In genomic region chr16:17557480-17557879, GRCh38 we compare ENCODE assay signal across 20 cellular contexts.
DNase-seq lines count a peak whose midpoint lies in the region; ATAC-seq and TF ChIP-seq lines count a peak whose summit lies in the region.
"Had no signal": no experiment of that assay in that cellular context is flagged by ENCODE, and none has a peak within 500 bp of the region (broad histone marks: within the 10 kb centered on the region; RNA-seq: fewer than 3 reads in every experiment).

No MANE protein-coding gene starts in this region.

- H3K9me3 Mint-ChIP-seq in activated CD4-positive, alpha-beta T cell treated with anti-CD3 and anti-CD28 coated beads, Interleukin-2, amount 10 ng/mL, durations not matched to agents 24 days and 14 days: no peaks in the 10 kb centered on the region
- no peaks in the 10 kb centered on the region for H3K9me3 Mint-ChIP-seq in activated naive CD4-positive, alpha-beta T cell treated with anti-CD3 and anti-CD28 coated beads, Interleukin-2, amount 50 U/mL, for 72 hours
- no peaks in the 10 kb centered on the region for H3K9me3 Mint-ChIP-seq in activated naive CD4-positive, alpha-beta T cell treated with anti-CD3 and anti-CD28 coated beads, Interleukin-2, amount 10 ng/mL, durations not matched to agents 7 days and 5 days
- no peaks in the 10 kb centered on the region for H3K9me3 Mint-ChIP-seq in naive thymus-derived CD4-positive, alpha-beta T cell
- H3K9me3 Mint-ChIP-seq: CD8-positive, alpha-beta T cell had no signal

- H3K4me1 Mint-ChIP-seq in activated CD4-positive, alpha-beta T cell treated with anti-CD3 and anti-CD28 coated beads, Interleukin-2, amount 10 ng/mL, durations not matched to agents 24 days and 14 days: no peaks in the 10 kb centered on the region
- no peaks in the 10 kb centered on the region for H3K4me1 Mint-ChIP-seq in activated naive CD4-positive, alpha-beta T cell treated with anti-CD3 and anti-CD28 coated beads, Interleukin-2, amount 10 ng/mL, durations not matched to agents 7 days and 5 days
- no peaks in the 10 kb centered on the region for H3K4me1 Mint-ChIP-seq in naive thymus-derived CD4-positive, alpha-beta T cell

- no peak overlapping the region for H3K27ac ChIP-seq in naive thymus-derived CD4-positive, alpha-beta T cell (ENCODE audit: low read depth, low read length)
- no peak overlapping the region for H3K27ac ChIP-seq in foreskin keratinocyte
- H3K27ac ChIP-seq: BLaER1 treated with 17β-estradiol and CSF1 and Interleukin-3, amounts not matched to agents 10 nM and 100 nM; GM23248; HL-60 had no signal

- peak; percentile 63 for DNase-seq in activated CD4-positive, alpha-beta T cell treated with anti-CD3 and anti-CD28 coated beads, Interleukin-2, amount 10 ng/mL, durations not matched to agents 24 days and 14 days
- DNase-seq in activated CD4-positive, alpha-beta T cell treated with anti-CD3 and anti-CD28 coated beads, Interleukin-2, amount 50 U/mL, for 1 hour: no peak
- DNase-seq in activated naive CD4-positive, alpha-beta T cell treated with anti-CD3 and anti-CD28 coated beads, Interleukin-2, amount 50 U/mL, for 72 hours (ENCODE audit: low spot score in 2 of 2): no peak
- no peak for DNase-seq in activated naive CD4-positive, alpha-beta T cell treated with anti-CD3 and anti-CD28 coated beads, Interleukin-2, amount 10 ng/mL, durations not matched to agents 7 days and 5 days
- DNase-seq in naive thymus-derived CD4-positive, alpha-beta T cell: no peak
- DNase-seq in omental fat pad (ENCODE audit: low spot score) (no peak), foreskin keratinocyte (no peak)
- DNase-seq: 8988T; CD8-positive, alpha-beta T cell; MG63; NCI-H1694 treated with DMSO at 0.1 percent for 48 hours; NCI-H2081 treated with DMSO at 0.1 percent for 48 hours; NCI-H2171 treated with DMSO at 0.1 percent for 48 hours; NCI-H526; OCI-M1; Right ventricle myocardium superior had no signal

- TF ChIP-seq CTCF in omental fat pad (IDR thresholded peaks at IDR 0.05) (no peak), foreskin keratinocyte (conservative IDR thresholded peaks at IDR 0.05) (no peak)

- POLR2A ChIA-PET in naive thymus-derived CD4-positive, alpha-beta T cell (lab: Charles Lee): no interaction called here

- no peak overlapping the region for H3K4me3 Mint-ChIP-seq in activated CD4-positive, alpha-beta T cell treated with anti-CD3 and anti-CD28 coated beads, Interleukin-2, amount 10 ng/mL, durations not matched to agents 24 days and 14 days
- no peak overlapping the region for H3K4me3 Mint-ChIP-seq in activated naive CD4-positive, alpha-beta T cell treated with anti-CD3 and anti-CD28 coated beads, Interleukin-2, amount 10 ng/mL, durations not matched to agents 7 days and 5 days
- no peak overlapping the region for H3K4me3 Mint-ChIP-seq in naive thymus-derived CD4-positive, alpha-beta T cell
- H3K4me3 Mint-ChIP-seq: CD8-positive, alpha-beta T cell had no signal

- no peak overlapping the region for H3K27ac Mint-ChIP-seq in activated CD4-positive, alpha-beta T cell treated with anti-CD3 and anti-CD28 coated beads, Interleukin-2, amount 10 ng/mL, durations not matched to agents 24 days and 14 days
- H3K27ac Mint-ChIP-seq in activated naive CD4-positive, alpha-beta T cell treated with anti-CD3 and anti-CD28 coated beads, Interleukin-2, amount 50 U/mL, for 72 hours: no peak overlapping the region
- H3K27ac Mint-ChIP-seq in activated naive CD4-positive, alpha-beta T cell treated with anti-CD3 and anti-CD28 coated beads, Interleukin-2, amount 10 ng/mL, durations not matched to agents 7 days and 5 days: no peak overlapping the region
- H3K27ac Mint-ChIP-seq in naive thymus-derived CD4-positive, alpha-beta T cell: no peak overlapping the region
- H3K27ac Mint-ChIP-seq: CD8-positive, alpha-beta T cell had no signal

- peak; percentile 78 to 81 for ATAC-seq in activated naive CD4-positive, alpha-beta T cell treated with anti-CD3 and anti-CD28 coated beads, Interleukin-2, amount 50 U/mL, for 72 hours
- peak; percentile 38 for ATAC-seq in naive thymus-derived CD4-positive, alpha-beta T cell
- ATAC-seq in omental fat pad (ENCODE audit: low FRiP score) (no peak), foreskin keratinocyte (no peak)
- ATAC-seq: CD8-positive, alpha-beta T cell; K562 had no signal

- intact Hi-C loops in activated CD4-positive, alpha-beta T cell treated with anti-CD3 and anti-CD28 coated beads, Interleukin-2, amount 10 ng/mL, durations not matched to agents 24 days and 14 days (cut with micrococcal nuclease): no loop called here
- intact Hi-C loops in naive thymus-derived CD4-positive, alpha-beta T cell (cut with micrococcal nuclease): no loop called here

- no peaks in the 10 kb centered on the region for H3K36me3 Mint-ChIP-seq in activated CD4-positive, alpha-beta T cell treated with anti-CD3 and anti-CD28 coated beads, Interleukin-2, amount 10 ng/mL, durations not matched to agents 24 days and 14 days (ENCODE audit: low read depth)
- H3K36me3 Mint-ChIP-seq in activated naive CD4-positive, alpha-beta T cell treated with anti-CD3 and anti-CD28 coated beads, Interleukin-2, amount 50 U/mL, for 72 hours: no peaks in the 10 kb centered on the region
- H3K36me3 Mint-ChIP-seq in activated naive CD4-positive, alpha-beta T cell treated with anti-CD3 and anti-CD28 coated beads, Interleukin-2, amount 10 ng/mL, durations not matched to agents 7 days and 5 days: no peaks in the 10 kb centered on the region
- H3K36me3 Mint-ChIP-seq in naive thymus-derived CD4-positive, alpha-beta T cell: no peaks in the 10 kb centered on the region
- H3K36me3 Mint-ChIP-seq: CD8-positive, alpha-beta T cell had no signal

- H3K4me3 ChIP-seq in naive thymus-derived CD4-positive, alpha-beta T cell (ENCODE audit: low read length): no peak overlapping the region
- H3K4me3 ChIP-seq: BLaER1 treated with 17β-estradiol and CSF1 and Interleukin-3, amounts not matched to agents 10 nM and 100 nM; GM23248; K562; MG63 had no signal

- CTCF ChIA-PET in activated naive CD4-positive, alpha-beta T cell treated with anti-CD3 and anti-CD28 coated beads, Interleukin-2, amount 10 ng/mL, durations not matched to agents 7 days and 5 days (lab: Charles Lee): interaction anchor here (1.0 to 2.2 kb wide), 5 partner anchors 10 to 142 kb away, joined by 3 to 16 read pairs (median 6); no protein-coding TSS in a partner anchor
- CTCF ChIA-PET in naive thymus-derived CD4-positive, alpha-beta T cell (lab: Charles Lee): interaction anchor here (0.9 kb wide), 1 partner anchor 83 kb away, joined by 4 read pairs; no protein-coding TSS in a partner anchor

- peaks cover 2% of the 10 kb centered on the region for H3K27me3 Mint-ChIP-seq in activated CD4-positive, alpha-beta T cell treated with anti-CD3 and anti-CD28 coated beads, Interleukin-2, amount 10 ng/mL, durations not matched to agents 24 days and 14 days
- peaks cover 17% of the 10 kb centered on the region for H3K27me3 Mint-ChIP-seq in activated naive CD4-positive, alpha-beta T cell treated with anti-CD3 and anti-CD28 coated beads, Interleukin-2, amount 10 ng/mL, durations not matched to agents 7 days and 5 days
- H3K27me3 Mint-ChIP-seq in naive thymus-derived CD4-positive, alpha-beta T cell: peaks cover 0 to 25% (median 4%) of the 10 kb centered on the region in 5 donors

- H3K36me3 ChIP-seq in naive thymus-derived CD4-positive, alpha-beta T cell (ENCODE audit: control insufficient read depth in 2 of 3, insufficient read depth in 3 of 3, low read length in 3 of 3): no peaks in the 10 kb centered on the region
- H3K36me3 ChIP-seq: BLaER1 treated with 17β-estradiol and CSF1 and Interleukin-3, amounts not matched to agents 10 nM and 100 nM; MG63 had no signal

- no peaks in the 10 kb centered on the region for H3K27me3 ChIP-seq in naive thymus-derived CD4-positive, alpha-beta T cell (ENCODE audit: control insufficient read depth in 2 of 2, insufficient read depth in 2 of 2, low read length in 2 of 2)
- H3K27me3 ChIP-seq in foreskin keratinocyte: no peaks in the 10 kb centered on the region
- H3K27me3 ChIP-seq: BLaER1 treated with 17β-estradiol and CSF1 and Interleukin-3, amounts not matched to agents 10 nM and 100 nM; MG63 had no signal

- H3K4me1 ChIP-seq in naive thymus-derived CD4-positive, alpha-beta T cell (ENCODE audit: control insufficient read depth in 2 of 2, insufficient read depth in 2 of 2, low read length in 2 of 2): no peaks in the 10 kb centered on the region
- peaks cover 29% of the 10 kb centered on the region for H3K4me1 ChIP-seq in foreskin keratinocyte
- H3K4me1 ChIP-seq: BLaER1 treated with 17β-estradiol and CSF1 and Interleukin-3, amounts not matched to agents 10 nM and 100 nM had no signal

- no peaks in the 10 kb centered on the region for H3K9me3 ChIP-seq in naive thymus-derived CD4-positive, alpha-beta T cell (ENCODE audit: control insufficient read depth in 2 of 3, low read length in 3 of 3)
- H3K9me3 ChIP-seq: BLaER1 treated with 17β-estradiol and CSF1 and Interleukin-3, amounts not matched to agents 10 nM and 100 nM; MG63 had no signal

Comparison
In these comparisons a context has a peak if more than half of its experiments do, and no peak if none do; other contexts are left out.
1. ATAC-seq: peak in activated naive CD4-positive, alpha-beta T cell treated with anti-CD3 and anti-CD28 coated beads, Interleukin-2, amount 50 U/mL, for 72 hours (2 of 2) and naive thymus-derived CD4-positive, alpha-beta T cell (single experiment); none in omental fat pad (single experiment) and foreskin keratinocyte (single experiment).